3 cellular contexts compared by ENCODE assay signal in the genomic region with DNA sequence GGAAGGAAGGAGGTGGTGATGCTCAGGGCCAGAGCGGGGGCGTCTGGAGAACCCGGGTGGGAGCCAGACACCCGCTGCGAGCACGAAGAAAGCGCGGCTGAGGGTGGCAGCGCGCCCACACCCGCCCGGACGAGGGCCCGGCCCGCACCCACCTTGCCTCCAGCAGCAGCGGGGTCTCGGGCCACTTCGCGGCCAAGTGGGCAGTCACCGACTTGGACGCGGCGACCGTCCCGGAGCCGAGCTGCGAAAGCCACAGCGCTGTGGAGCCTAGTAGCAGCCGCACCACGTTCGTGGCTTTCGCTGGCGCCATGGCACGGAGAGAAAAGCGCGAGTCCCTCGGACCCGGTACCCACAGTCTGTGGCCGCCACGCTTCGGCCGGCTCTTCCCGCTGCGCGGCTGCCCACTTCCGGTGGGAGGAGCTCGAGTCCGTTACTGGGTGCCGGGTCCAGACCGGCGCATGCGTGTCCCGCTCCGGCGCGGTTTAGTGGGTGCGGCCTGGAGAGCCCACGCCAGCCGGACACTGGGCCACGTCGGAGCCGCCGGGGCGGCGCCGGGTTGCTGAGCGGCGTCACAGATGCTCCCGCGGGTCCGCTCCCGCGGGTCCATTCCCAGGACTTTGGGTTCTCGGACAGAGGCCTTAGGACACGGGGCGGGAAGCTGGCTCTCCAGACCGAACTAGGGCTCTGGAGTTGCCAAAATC.
TF ChIP-seq lines count a peak whose summit lies in the region.

Gene UGGT2, minus strand, starts transcription at position 399 of the 701 bp plus-strand sequence. Its CDS starts 89 bp downstream, at position 310.

TF ChIP-seq in GM23338, 12 proteins besides CTCF, POLR2A, EP300 and RAD21 (continued from another document and continues in another):
- TF ChIP-seq CREB1 (CRISPR knock-in tag; IDR thresholded peaks at IDR 0.05; ENCODE audit: low read depth) (peak; percentile 34; the same call in 1 of the 2 replicates), ZNF462 (CRISPR knock-in tag; IDR thresholded peaks at IDR 0.05) (no peak), EZH2 (IDR thresholded peaks at IDR 0.05; ENCODE audit: low read depth, unreplicated experiment) (no peak), NANOG (IDR thresholded peaks at IDR 0.05; ENCODE audit: borderline replicate concordance) (no peak), STAT1 (IDR thresholded peaks at IDR 0.05; ENCODE audit: unreplicated experiment) (no peak)

TF ChIP-seq in Ishikawa, 13 proteins besides CTCF, POLR2A, EP300 and RAD21 (continued from another document):
- TF ChIP-seq, protein P1, sequence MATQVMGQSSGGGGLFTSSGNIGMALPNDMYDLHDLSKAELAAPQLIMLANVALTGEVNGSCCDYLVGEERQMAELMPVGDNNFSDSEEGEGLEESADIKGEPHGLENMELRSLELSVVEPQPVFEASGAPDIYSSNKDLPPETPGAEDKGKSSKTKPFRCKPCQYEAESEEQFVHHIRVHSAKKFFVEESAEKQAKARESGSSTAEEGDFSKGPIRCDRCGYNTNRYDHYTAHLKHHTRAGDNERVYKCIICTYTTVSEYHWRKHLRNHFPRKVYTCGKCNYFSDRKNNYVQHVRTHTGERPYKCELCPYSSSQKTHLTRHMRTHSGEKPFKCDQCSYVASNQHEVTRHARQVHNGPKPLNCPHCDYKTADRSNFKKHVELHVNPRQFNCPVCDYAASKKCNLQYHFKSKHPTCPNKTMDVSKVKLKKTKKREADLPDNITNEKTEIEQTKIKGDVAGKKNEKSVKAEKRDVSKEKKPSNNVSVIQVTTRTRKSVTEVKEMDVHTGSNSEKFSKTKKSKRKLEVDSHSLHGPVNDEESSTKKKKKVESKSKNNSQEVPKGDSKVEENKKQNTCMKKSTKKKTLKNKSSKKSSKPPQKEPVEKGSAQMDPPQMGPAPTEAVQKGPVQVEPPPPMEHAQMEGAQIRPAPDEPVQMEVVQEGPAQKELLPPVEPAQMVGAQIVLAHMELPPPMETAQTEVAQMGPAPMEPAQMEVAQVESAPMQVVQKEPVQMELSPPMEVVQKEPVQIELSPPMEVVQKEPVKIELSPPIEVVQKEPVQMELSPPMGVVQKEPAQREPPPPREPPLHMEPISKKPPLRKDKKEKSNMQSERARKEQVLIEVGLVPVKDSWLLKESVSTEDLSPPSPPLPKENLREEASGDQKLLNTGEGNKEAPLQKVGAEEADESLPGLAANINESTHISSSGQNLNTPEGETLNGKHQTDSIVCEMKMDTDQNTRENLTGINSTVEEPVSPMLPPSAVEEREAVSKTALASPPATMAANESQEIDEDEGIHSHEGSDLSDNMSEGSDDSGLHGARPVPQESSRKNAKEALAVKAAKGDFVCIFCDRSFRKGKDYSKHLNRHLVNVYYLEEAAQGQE (IDR thresholded peaks at IDR 0.05; ENCODE audit: low read depth), result no peak
- TF ChIP-seq NFIC (IDR thresholded peaks at IDR 0.05) (0 out of 2 replicates have a peak, but pooled peaks have one; percentile 15), ZBTB7A (IDR thresholded peaks at IDR 0.05; ENCODE audit: low read depth) (peak; percentile 55; the same call in 1 of the 2 replicates), EGR1 (IDR thresholded peaks at IDR 0.05) (peak; percentile 61), TCF12 (IDR thresholded peaks at IDR 0.05; ENCODE audit: low read depth) (no peak), TEAD4 (IDR thresholded peaks at IDR 0.05) (no peak), CREB1 (IDR thresholded peaks at IDR 0.05; ENCODE audit: low read depth) (peak; percentile 44), YY1 (IDR thresholded peaks at IDR 0.05; ENCODE audit: low read depth) (0 out of 2 replicates have a peak, but pooled peaks have one; percentile 58), CEBPB (IDR thresholded peaks at IDR 0.05) (no peak), FOXM1 (IDR thresholded peaks at IDR 0.05; ENCODE audit: borderline replicate concordance, low read depth) (no peak)
- TF ChIP-seq, protein P2, sequence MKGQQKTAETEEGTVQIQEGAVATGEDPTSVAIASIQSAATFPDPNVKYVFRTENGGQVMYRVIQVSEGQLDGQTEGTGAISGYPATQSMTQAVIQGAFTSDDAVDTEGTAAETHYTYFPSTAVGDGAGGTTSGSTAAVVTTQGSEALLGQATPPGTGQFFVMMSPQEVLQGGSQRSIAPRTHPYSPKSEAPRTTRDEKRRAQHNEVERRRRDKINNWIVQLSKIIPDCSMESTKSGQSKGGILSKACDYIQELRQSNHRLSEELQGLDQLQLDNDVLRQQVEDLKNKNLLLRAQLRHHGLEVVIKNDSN (IDR thresholded peaks at IDR 0.05), result no peak
- TF ChIP-seq, protein P3, sequence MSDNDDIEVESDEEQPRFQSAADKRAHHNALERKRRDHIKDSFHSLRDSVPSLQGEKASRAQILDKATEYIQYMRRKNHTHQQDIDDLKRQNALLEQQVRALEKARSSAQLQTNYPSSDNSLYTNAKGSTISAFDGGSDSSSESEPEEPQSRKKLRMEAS (IDR thresholded peaks at IDR 0.05), result peak; percentile 93

TF ChIP-seq in PFSK-1, 5 proteins besides CTCF, POLR2A, EP300 and RAD21 (continued from another document):
- TF ChIP-seq SIN3A (IDR thresholded peaks at IDR 0.05; ENCODE audit: borderline replicate concordance, insufficient read depth, low read length), result 0 out of 2 replicates have a peak, but pooled peaks have one; percentile 55
